Comparison of ENCODE assay signal across 19 cellular contexts in the genomic region with DNA sequence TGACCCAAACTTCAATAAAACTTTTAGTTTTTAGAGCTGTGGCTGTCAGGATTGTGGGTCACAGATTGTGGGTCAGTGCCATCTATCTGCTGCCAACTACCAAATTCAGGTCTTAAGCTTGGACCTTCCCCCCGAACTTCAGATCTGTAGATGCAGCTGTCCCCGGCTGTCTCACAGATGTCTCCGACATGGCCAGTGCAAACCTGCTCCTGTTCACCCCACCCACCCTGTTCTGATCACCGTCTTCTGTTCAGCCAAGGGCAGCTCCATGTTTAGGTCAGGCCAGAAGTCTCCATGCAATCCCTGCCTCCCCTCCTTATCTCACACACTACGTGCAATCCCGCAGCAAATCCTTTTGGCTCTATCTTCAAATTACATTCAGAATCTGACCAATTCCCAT.
"Had no signal": no experiment of that assay in that cellular context is flagged by ENCODE, and none has a peak within 500 bp of the region (broad histone marks: within the 10 kb centered on the region; RNA-seq: fewer than 3 reads in every experiment).

No MANE protein-coding gene starts in this region.

- H2AFZ ChIP-seq: hepatocyte had no signal

- H3K4me1 ChIP-seq: foreskin keratinocyte had no signal

- H3K4me2 ChIP-seq: hepatocyte had no signal

- H3K27ac ChIP-seq: body of pancreas, cardiac muscle cell, foreskin keratinocyte, hepatocyte, left lung had no signal

- DNase-seq: activated CD4-positive, alpha-beta T cell treated with anti-CD3 and anti-CD28 coated beads, Interleukin-2, amount 50 U/mL, for 1 hour; activated CD4-positive, CD25-positive, alpha-beta regulatory T cell treated with anti-CD3 and anti-CD28 coated beads, Interleukin-2, amount 50 U/mL, for 72 hours; activated CD8-positive, alpha-beta T cell treated with anti-CD3 and anti-CD28 coated beads, Interleukin-2, amount 10 ng/mL, durations not matched to agents 7 days and 5 days; activated gamma-delta T cell; activated naive CD4-positive, alpha-beta T cell treated with anti-CD3 and anti-CD28 coated beads, Interleukin-2, amount 50 U/mL, for 16 hours; activated naive CD8-positive, alpha-beta T cell treated with anti-CD3 and anti-CD28 coated beads, Interleukin-2, amount 50 U/mL, for 24 hours; foreskin keratinocyte; immature natural killer cell; left lung; mammary epithelial cell; midbrain; stimulated activated CD4-positive, alpha-beta T cell treated with anti-CD3 and anti-CD28 coated beads, Interleukin-12 subunit alpha, Interleukin-12 subunit beta, amount 100 ng/mL, for 4 hours; T-cell had no signal

- ATAC-seq: activated CD8-positive, alpha-beta T cell treated with anti-CD3 and anti-CD28 coated beads, Interleukin-2, amount 10 ng/mL, durations not matched to agents 7 days and 5 days; activated naive CD8-positive, alpha-beta T cell treated with anti-CD3 and anti-CD28 coated beads, Interleukin-2, amount 50 U/mL, for 24 hours; body of pancreas; left lung; stimulated activated effector memory CD8-positive, alpha-beta T cell treated with anti-CD3 and anti-CD28 coated beads, Interleukin-12 subunit alpha, Interleukin-12 subunit beta, amount 100 ng/mL, for 72 hours; T-cell had no signal

- H3K9me3 ChIP-seq: body of pancreas had no signal

- H3K27me3 ChIP-seq: body of pancreas, cardiac muscle cell, foreskin keratinocyte, hepatocyte, left lung, stomach, transverse colon had no signal

- H3K4me3 ChIP-seq: body of pancreas, cardiac muscle cell, hepatocyte, left lung, stomach, transverse colon had no signal

- H3K79me2 ChIP-seq: hepatocyte had no signal

- H3K36me3 ChIP-seq: cardiac muscle cell, left lung, stomach, transverse colon had no signal
